In the genomic region with DNA sequence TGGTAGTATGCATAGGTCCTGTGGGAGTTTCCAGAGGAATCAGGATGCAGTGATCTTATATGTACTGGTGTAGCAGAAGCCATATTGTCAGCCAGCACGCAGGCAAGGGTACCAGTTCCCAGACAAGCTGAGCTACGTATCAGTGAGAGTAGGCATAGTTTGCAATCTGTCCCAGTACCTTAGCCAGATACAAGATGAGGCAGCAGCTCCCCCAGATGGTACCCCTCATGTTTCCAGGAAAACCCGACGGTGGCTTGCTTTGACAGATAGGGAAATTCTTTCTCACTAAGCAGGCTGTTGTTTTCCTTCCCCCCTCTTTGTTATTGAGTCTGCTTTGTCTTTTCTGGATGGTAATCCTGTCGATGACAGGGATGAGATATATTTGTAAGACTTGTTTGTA, we compare ENCODE assay signal across 11 cellular contexts.
A peak's percentile ranks its signal among the peaks of the same experiment; 100 is the strongest.
DNase-seq lines count a peak whose midpoint lies in the region; ATAC-seq and TF ChIP-seq lines count a peak whose summit lies in the region.
"Had no signal": no experiment of that assay in that cellular context is flagged by ENCODE, and none has a peak within 500 bp of the region (broad histone marks: within the 10 kb centered on the region; RNA-seq: fewer than 3 reads in every experiment).

No MANE protein-coding gene starts in this region.

- H2AFZ ChIP-seq in fibroblast of lung (ENCODE audit: low read length), result no peak overlapping the region

- no peaks in the 10 kb centered on the region for H3K79me2 ChIP-seq in fibroblast of lung (ENCODE audit: control insufficient read depth, insufficient read depth, low read length)

- H3K9ac ChIP-seq in fibroblast of lung (ENCODE audit: insufficient read depth, low read length), result no peak overlapping the region

- H3K36me3 ChIP-seq in fibroblast of lung (ENCODE audit: control insufficient read depth, insufficient read depth, low read length), result no peaks in the 10 kb centered on the region
- H3K36me3 ChIP-seq: MG63 had no signal

- no peaks in the 10 kb centered on the region for H3K27me3 ChIP-seq in fibroblast of lung (ENCODE audit: control insufficient read depth, insufficient read depth, low read length)
- H3K27me3 ChIP-seq: body of pancreas, MG63 had no signal

- DNase-seq in DMS 273 (lab: John Stamatoyannopoulos, UW; ENCODE audit: unreplicated experiment), result peak; percentile 50
- DNase-seq in DMS 273 treated with DMSO at 0.1 percent for 48 hours (lab: John Stamatoyannopoulos, UW), result no peak
- peak; percentile 59 for DNase-seq in activated CD8-positive, alpha-beta memory T cell treated with anti-CD3 and anti-CD28 coated beads, Interleukin-2, amount 50 U/mL, for 48 hours
- DNase-seq in fibroblast of lung (ENCODE audit: low read depth in 2 of 2), result peak; percentile 8 to 32
- peak; percentile 6 to 23 for DNase-seq in stimulated activated CD8-positive, alpha-beta memory T cell treated with anti-CD3 and anti-CD28 coated beads, Interleukin-4, amount 100 ng/mL, for 4 hours (ENCODE audit: low read depth in 2 of 2, low spot score in 1 of 2)
- DNase-seq in H4 (ENCODE audit: low spot score), result no peak
- DNase-seq: body of pancreas, MG63 had no signal

- no peaks in the 10 kb centered on the region for H3K4me1 ChIP-seq in fibroblast of lung (ENCODE audit: control insufficient read depth, extremely low read depth, insufficient read depth, low read length)

- H3K4me3 ChIP-seq in fibroblast of lung (replicated peaks in 1 of 4; ENCODE audit: control extremely low read depth in 1 of 4, insufficient read depth in 1 of 4, low read depth in 3 of 4, low read length in 4 of 4), result no peak overlapping the region
- H3K4me3 ChIP-seq: body of pancreas, MG63 had no signal

- no peaks in the 10 kb centered on the region for H4K20me1 ChIP-seq in fibroblast of lung (ENCODE audit: control insufficient read depth, extremely low read depth, insufficient read depth, low read length)

- H3K9me3 ChIP-seq in fibroblast of lung (ENCODE audit: control insufficient read depth, insufficient read depth, low read depth, low read length), result no peaks in the 10 kb centered on the region
- H3K9me3 ChIP-seq: body of pancreas, MG63 had no signal

- H3K4me2 ChIP-seq in fibroblast of lung (ENCODE audit: extremely low read depth, insufficient read depth, low read length), result no peak overlapping the region

- no peak overlapping the region for H3K27ac ChIP-seq in fibroblast of lung (ENCODE audit: insufficient read depth, low read length)
- H3K27ac ChIP-seq: 22Rv1, body of pancreas had no signal

- ATAC-seq in GM18867 (IDR thresholded peaks at IDR 0.05; ENCODE audit: unreplicated experiment) (no peak), GM18520 (IDR thresholded peaks at IDR 0.05; ENCODE audit: unreplicated experiment) (no peak)
- ATAC-seq: body of pancreas had no signal

- peak in 1 of 2 donors; percentile 15 for TF ChIP-seq CTCF in fibroblast of lung (conservative IDR thresholded peaks at IDR 0.05 in 1 of 2, IDR thresholded peaks at IDR 0.05 in 1 of 2; ENCODE audit: low read depth in 1 of 2, low read length in 2 of 2)

Comparison
In these comparisons a context has a peak if more than half of its experiments do, and no peak if none do; other contexts are left out.
1. DNase-seq: peak in DMS 273 (single experiment), activated CD8-positive, alpha-beta memory T cell treated with anti-CD3 and anti-CD28 coated beads, Interleukin-2, amount 50 U/mL, for 48 hours (single experiment), fibroblast of lung (2 of 2) and stimulated activated CD8-positive, alpha-beta memory T cell treated with anti-CD3 and anti-CD28 coated beads, Interleukin-4, amount 100 ng/mL, for 4 hours (2 of 2); none in DMS 273 treated with DMSO at 0.1 percent for 48 hours (single experiment) and H4 (single experiment).